In the genomic region with DNA sequence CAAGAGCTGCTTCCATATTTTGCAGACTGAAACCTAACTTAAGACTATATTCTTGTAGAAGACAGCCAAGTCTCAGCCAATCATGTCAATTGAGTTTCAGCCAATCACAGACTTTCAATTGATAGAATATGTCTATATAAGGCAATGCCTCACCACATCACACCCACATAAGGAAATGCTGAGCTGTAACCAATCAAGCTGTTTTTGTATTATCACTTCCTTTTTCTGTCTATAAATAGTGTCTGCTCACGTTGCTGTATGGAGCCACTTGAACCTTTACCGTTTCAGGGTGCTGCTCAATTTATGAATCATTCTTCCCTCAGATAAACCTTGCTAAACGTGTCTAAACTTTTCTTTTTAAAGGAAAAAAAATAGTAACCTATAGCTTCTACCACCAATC, we compare ENCODE assay signal across 22 cellular contexts.
"Had no signal": no experiment of that assay in that cellular context is flagged by ENCODE, and none has a peak within 500 bp of the region (broad histone marks: within the 10 kb centered on the region; RNA-seq: fewer than 3 reads in every experiment).

No MANE protein-coding gene starts in this region.

- H3K9me3 ChIP-seq: ascending aorta, breast epithelium, gastrocnemius medialis, heart left ventricle, lower lobe of right lung, prostate gland, suprapubic skin had no signal

- H3K4me3 ChIP-seq: ascending aorta, breast epithelium, gastrocnemius medialis, heart left ventricle, lower lobe of right lung, prostate gland, skin epidermis, suprapubic skin had no signal

- H3K4me1 ChIP-seq: ascending aorta, breast epithelium, gastrocnemius medialis, heart left ventricle, lower lobe of right lung, prostate gland, suprapubic skin had no signal

- H3K27me3 ChIP-seq: ascending aorta, breast epithelium, gastrocnemius medialis, heart left ventricle, suprapubic skin had no signal

- ATAC-seq: activated naive CD8-positive, alpha-beta T cell treated with anti-CD3 and anti-CD28 coated beads, Interleukin-2, amount 50 U/mL, for 24 hours; activated T-helper 17 cell treated with anti-CD3 and anti-CD28 coated beads, Interleukin-2, amount 50 U/mL, for 72 hours; gastrocnemius medialis; heart left ventricle; left cardiac atrium; lower lobe of right lung; right cardiac atrium had no signal

- DNase-seq: activated CD4-positive, alpha-beta T cell treated with anti-CD3 and anti-CD28 coated beads for 1 hour; activated CD4-positive, alpha-beta T cell treated with anti-CD3 and anti-CD28 coated beads, Interleukin-2, amount 50 U/mL, for 4 hours; activated naive CD4-positive, alpha-beta T cell treated with anti-CD3 and anti-CD28 coated beads for 36 hours; activated naive CD8-positive, alpha-beta T cell treated with anti-CD3 and anti-CD28 coated beads, Interleukin-2, amount 50 U/mL, for 24 hours; activated T-cell treated with anti-CD3 and anti-CD28 coated beads for 4 hours; endodermal cell; erythroblast; gastrocnemius medialis; heart left ventricle; left cardiac atrium; lower lobe of right lung; right cardiac atrium; stimulated activated CD4-positive, alpha-beta T cell treated with anti-CD3 and anti-CD28 coated beads, Interleukin-4, amount 100 ng/mL, for 4 hours; stimulated activated CD8-positive, alpha-beta memory T cell treated with anti-CD3 and anti-CD28 coated beads, Interleukin-4, amount 100 ng/mL, for 48 hours; trophoblast cell had no signal

- H3K36me3 ChIP-seq: ascending aorta, breast epithelium, gastrocnemius medialis, heart left ventricle, lower lobe of right lung, prostate gland, suprapubic skin had no signal

- H3K27ac ChIP-seq: ascending aorta, breast epithelium, gastrocnemius medialis, heart left ventricle, lower lobe of right lung, prostate gland, skin epidermis, suprapubic skin, VCaP had no signal
